ENCODE assay signal across 1 cellular context in genomic region chr22:19130959-19131684, GRCh38.
TF ChIP-seq lines count a peak whose summit lies in the region.

Gene TSSK2, plus strand, starts transcription at chr22:19131308. Its CDS starts 92 bp downstream, at chr22:19131400.

TF ChIP-seq in K562, 482 proteins besides CTCF, POLR2A, EP300 and RAD21 (continues in another document):
- TF ChIP-seq CBX3 (IDR thresholded peaks at IDR 0.05; ENCODE audit: borderline replicate concordance in 1 of 2, low read length in 2 of 2) (peak in 1 of 2 experiments; percentile 17; a peak in 1 of 3 replicates), SIX5 (IDR thresholded peaks at IDR 0.05; ENCODE audit: borderline replicate concordance in 1 of 2, insufficient read depth in 1 of 2, low read depth in 1 of 2, low read length in 2 of 2) (no peak), MYNN (IDR thresholded peaks at IDR 0.05) (no peak), MYNN (CRISPR knock-in tag; IDR thresholded peaks at IDR 0.05) (no peak), E2F8 (IDR thresholded peaks at IDR 0.05; ENCODE audit: low read depth, partially characterized antibody) (no peak), E2F6 (IDR thresholded peaks at IDR 0.05; ENCODE audit: borderline replicate concordance in 1 of 2, extremely low read depth in 1 of 2, insufficient read depth in 1 of 2, insufficient read length in 1 of 2, low read depth in 1 of 2, low read length in 1 of 2, poor library complexity in 1 of 2, severe bottlenecking in 1 of 2) (no peak), SRSF9 (IDR thresholded peaks at IDR 0.05; ENCODE audit: borderline replicate concordance, low read depth, low read length) (no peak), RNF219 (CRISPR knock-in tag; IDR thresholded peaks at IDR 0.05) (no peak), ZNF165 (CRISPR knock-in tag; IDR thresholded peaks at IDR 0.05; ENCODE audit: borderline replicate concordance) (0 out of 2 replicates have a peak, but pooled peaks have one; percentile 67), ZNF518B (CRISPR knock-in tag; IDR thresholded peaks at IDR 0.05) (no peak), DIDO1 (tag; IDR thresholded peaks at IDR 0.05; ENCODE audit: low read depth) (no peak), ZNF696 (CRISPR knock-in tag; conservative IDR thresholded peaks at IDR 0.05) (no peak), KAT2B (IDR thresholded peaks at IDR 0.05; ENCODE audit: low read depth, low read length) (no peak), GABPB1 (CRISPR knock-in tag; IDR thresholded peaks at IDR 0.05) (no peak), SMARCE1 (IDR thresholded peaks at IDR 0.05) (no peak), PHTF2 (CRISPR knock-in tag; IDR thresholded peaks at IDR 0.05) (no peak), KDM1A (IDR thresholded peaks at IDR 0.05) (no peak), ZBTB34 (CRISPR knock-in tag; IDR thresholded peaks at IDR 0.05) (no peak), ZNF324 (CRISPR knock-in tag; IDR thresholded peaks at IDR 0.05) (no peak), TBP (optimal IDR thresholded peaks at IDR 0.05; ENCODE audit: low read depth, low read length) (no peak), ZNF280A (IDR thresholded peaks at IDR 0.05; ENCODE audit: low read depth, partially characterized antibody) (no peak), ARID3B (CRISPR knock-in tag; IDR thresholded peaks at IDR 0.05; ENCODE audit: borderline replicate concordance) (0 out of 2 replicates have a peak, but pooled peaks have one; percentile 44), PCBP2 (IDR thresholded peaks at IDR 0.05; ENCODE audit: low read depth, low read length, poor library complexity, severe bottlenecking) (no peak), ZKSCAN3 (CRISPR knock-in tag; IDR thresholded peaks at IDR 0.05) (no peak), MTA2 (IDR thresholded peaks at IDR 0.05; ENCODE audit: low read depth) (no peak), NFATC3 (IDR thresholded peaks at IDR 0.05) (no peak), ZNF639 (CRISPR knock-in tag; conservative IDR thresholded peaks at IDR 0.05 in 1 of 2, IDR thresholded peaks at IDR 0.05 in 1 of 2) (no peak), U2AF1 (optimal IDR thresholded peaks at IDR 0.05; ENCODE audit: low read depth, low read length) (no peak), MXD1 (CRISPR knock-in tag; IDR thresholded peaks at IDR 0.05; ENCODE audit: borderline replicate concordance, poor library complexity, severe bottlenecking) (no peak), NR4A1 (CRISPR knock-in tag; IDR thresholded peaks at IDR 0.05) (peak; percentile 27; the same call in 1 of the 2 replicates), NR4A1 (tag; IDR thresholded peaks at IDR 0.05) (no peak), EWSR1 (IDR thresholded peaks at IDR 0.05; ENCODE audit: borderline replicate concordance, low read depth, partially characterized antibody) (no peak), MCM2 (IDR thresholded peaks at IDR 0.05; ENCODE audit: low read depth) (no peak), ZNF175 (CRISPR knock-in tag; IDR thresholded peaks at IDR 0.05; ENCODE audit: low read depth) (no peak), RAD51 (IDR thresholded peaks at IDR 0.05; ENCODE audit: borderline replicate concordance, low read depth) (no peak), ZFPM2 (CRISPR knock-in tag; IDR thresholded peaks at IDR 0.05) (no peak), ATF6 (CRISPR knock-in tag; IDR thresholded peaks at IDR 0.05) (no peak), ZNF785 (CRISPR knock-in tag; IDR thresholded peaks at IDR 0.05) (no peak), RCOR1 (IDR thresholded peaks at IDR 0.05; ENCODE audit: borderline replicate concordance in 1 of 2, low read depth in 2 of 2, low read length in 2 of 2) (no peak), CSDE1 (IDR thresholded peaks at IDR 0.05) (no peak), ZNF277 (CRISPR knock-in tag; IDR thresholded peaks at IDR 0.05; ENCODE audit: borderline replicate concordance) (peak; percentile 66), RBM15 (IDR thresholded peaks at IDR 0.05; ENCODE audit: insufficient read depth, low read length) (no peak), HDAC8 (tag; IDR thresholded peaks at IDR 0.05) (no peak)
